ENCODE assay signal across 1 cellular context in the genomic region with DNA sequence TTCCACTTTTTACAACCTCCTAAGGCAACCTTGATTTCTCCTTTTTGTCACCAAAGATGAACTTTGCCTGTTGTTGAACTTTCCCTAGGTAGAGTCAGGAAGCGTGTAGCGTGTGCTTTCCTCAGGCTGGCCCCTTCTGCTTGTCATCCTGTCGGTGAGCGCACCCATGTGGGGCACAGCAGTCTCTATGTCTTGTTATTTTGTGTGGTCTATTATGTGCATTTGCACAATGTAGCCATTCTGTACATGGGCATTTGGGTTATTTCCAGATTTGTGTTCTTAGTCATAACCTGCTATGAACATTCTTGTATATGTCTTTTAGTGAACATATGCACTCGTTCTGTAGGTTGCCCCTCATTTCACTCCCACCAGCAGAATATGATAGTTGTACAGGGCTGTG.
A peak's percentile ranks its signal among the peaks of the same experiment; 100 is the strongest.
TF ChIP-seq lines count a peak whose summit lies in the region.

No MANE protein-coding gene starts in this region.

TF ChIP-seq in GM12878, 131 proteins besides CTCF, POLR2A, EP300 and RAD21:
- TF ChIP-seq FOXM1 (IDR thresholded peaks at IDR 0.05; ENCODE audit: low read depth, low read length) (0 out of 2 replicates have a peak, but pooled peaks have one; percentile 20), ZZZ3 (IDR thresholded peaks at IDR 0.05; ENCODE audit: control insufficient read depth, insufficient read length, low read depth) (no peak), HDAC6 (IDR thresholded peaks at IDR 0.05; ENCODE audit: unreplicated experiment) (no peak), NBN (IDR thresholded peaks at IDR 0.05) (no peak), FOS (IDR thresholded peaks at IDR 0.05; ENCODE audit: borderline replicate concordance, extremely low read depth, insufficient read length) (no peak), IKZF1 (conservative IDR thresholded peaks at IDR 0.05) (no peak), GABPA (IDR thresholded peaks at IDR 0.05; ENCODE audit: low read depth) (no peak), RUNX3 (IDR thresholded peaks at IDR 0.05; ENCODE audit: low read length) (peak; percentile 46; the same call in 1 of the 2 replicates), JUNB (IDR thresholded peaks at IDR 0.05) (0 out of 2 replicates have a peak, but pooled peaks have one; percentile 31), HCFC1 (IDR thresholded peaks at IDR 0.05; ENCODE audit: low read length) (no peak), FOXK2 (IDR thresholded peaks at IDR 0.05) (no peak), PML (IDR thresholded peaks at IDR 0.05; ENCODE audit: low read length) (no peak), NR2C2 (IDR thresholded peaks at IDR 0.05; ENCODE audit: borderline replicate concordance, control insufficient read depth, insufficient read length, low read depth) (no peak), TARDBP (IDR thresholded peaks at IDR 0.05; ENCODE audit: borderline replicate concordance) (no peak), SMC3 (IDR thresholded peaks at IDR 0.05; ENCODE audit: borderline replicate concordance, low read length) (0 out of 2 replicates have a peak, but pooled peaks have one; percentile 7), BCL11A (IDR thresholded peaks at IDR 0.05; ENCODE audit: low read depth, low read length) (no peak), PAX5 (IDR thresholded peaks at IDR 0.05; ENCODE audit: borderline replicate concordance, low read depth, low read length) (no peak)
- TF ChIP-seq, protein P1, sequence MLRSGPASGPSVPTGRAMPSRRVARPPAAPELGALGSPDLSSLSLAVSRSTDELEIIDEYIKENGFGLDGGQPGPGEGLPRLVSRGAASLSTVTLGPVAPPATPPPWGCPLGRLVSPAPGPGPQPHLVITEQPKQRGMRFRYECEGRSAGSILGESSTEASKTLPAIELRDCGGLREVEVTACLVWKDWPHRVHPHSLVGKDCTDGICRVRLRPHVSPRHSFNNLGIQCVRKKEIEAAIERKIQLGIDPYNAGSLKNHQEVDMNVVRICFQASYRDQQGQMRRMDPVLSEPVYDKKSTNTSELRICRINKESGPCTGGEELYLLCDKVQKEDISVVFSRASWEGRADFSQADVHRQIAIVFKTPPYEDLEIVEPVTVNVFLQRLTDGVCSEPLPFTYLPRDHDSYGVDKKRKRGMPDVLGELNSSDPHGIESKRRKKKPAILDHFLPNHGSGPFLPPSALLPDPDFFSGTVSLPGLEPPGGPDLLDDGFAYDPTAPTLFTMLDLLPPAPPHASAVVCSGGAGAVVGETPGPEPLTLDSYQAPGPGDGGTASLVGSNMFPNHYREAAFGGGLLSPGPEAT (IDR thresholded peaks at IDR 0.05; ENCODE audit: low read depth) = no peak
- TF ChIP-seq, protein P2, sequence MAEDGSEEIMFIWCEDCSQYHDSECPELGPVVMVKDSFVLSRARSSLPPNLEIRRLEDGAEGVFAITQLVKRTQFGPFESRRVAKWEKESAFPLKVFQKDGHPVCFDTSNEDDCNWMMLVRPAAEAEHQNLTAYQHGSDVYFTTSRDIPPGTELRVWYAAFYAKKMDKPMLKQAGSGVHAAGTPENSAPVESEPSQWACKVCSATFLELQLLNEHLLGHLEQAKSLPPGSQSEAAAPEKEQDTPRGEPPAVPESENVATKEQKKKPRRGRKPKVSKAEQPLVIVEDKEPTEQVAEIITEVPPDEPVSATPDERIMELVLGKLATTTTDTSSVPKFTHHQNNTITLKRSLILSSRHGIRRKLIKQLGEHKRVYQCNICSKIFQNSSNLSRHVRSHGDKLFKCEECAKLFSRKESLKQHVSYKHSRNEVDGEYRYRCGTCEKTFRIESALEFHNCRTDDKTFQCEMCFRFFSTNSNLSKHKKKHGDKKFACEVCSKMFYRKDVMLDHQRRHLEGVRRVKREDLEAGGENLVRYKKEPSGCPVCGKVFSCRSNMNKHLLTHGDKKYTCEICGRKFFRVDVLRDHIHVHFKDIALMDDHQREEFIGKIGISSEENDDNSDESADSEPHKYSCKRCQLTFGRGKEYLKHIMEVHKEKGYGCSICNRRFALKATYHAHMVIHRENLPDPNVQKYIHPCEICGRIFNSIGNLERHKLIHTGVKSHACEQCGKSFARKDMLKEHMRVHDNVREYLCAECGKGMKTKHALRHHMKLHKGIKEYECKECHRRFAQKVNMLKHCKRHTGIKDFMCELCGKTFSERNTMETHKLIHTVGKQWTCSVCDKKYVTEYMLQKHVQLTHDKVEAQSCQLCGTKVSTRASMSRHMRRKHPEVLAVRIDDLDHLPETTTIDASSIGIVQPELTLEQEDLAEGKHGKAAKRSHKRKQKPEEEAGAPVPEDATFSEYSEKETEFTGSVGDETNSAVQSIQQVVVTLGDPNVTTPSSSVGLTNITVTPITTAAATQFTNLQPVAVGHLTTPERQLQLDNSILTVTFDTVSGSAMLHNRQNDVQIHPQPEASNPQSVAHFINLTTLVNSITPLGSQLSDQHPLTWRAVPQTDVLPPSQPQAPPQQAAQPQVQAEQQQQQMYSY (CRISPR knock-in tag; IDR thresholded peaks at IDR 0.05) = no peak
- TF ChIP-seq, protein P3, sequence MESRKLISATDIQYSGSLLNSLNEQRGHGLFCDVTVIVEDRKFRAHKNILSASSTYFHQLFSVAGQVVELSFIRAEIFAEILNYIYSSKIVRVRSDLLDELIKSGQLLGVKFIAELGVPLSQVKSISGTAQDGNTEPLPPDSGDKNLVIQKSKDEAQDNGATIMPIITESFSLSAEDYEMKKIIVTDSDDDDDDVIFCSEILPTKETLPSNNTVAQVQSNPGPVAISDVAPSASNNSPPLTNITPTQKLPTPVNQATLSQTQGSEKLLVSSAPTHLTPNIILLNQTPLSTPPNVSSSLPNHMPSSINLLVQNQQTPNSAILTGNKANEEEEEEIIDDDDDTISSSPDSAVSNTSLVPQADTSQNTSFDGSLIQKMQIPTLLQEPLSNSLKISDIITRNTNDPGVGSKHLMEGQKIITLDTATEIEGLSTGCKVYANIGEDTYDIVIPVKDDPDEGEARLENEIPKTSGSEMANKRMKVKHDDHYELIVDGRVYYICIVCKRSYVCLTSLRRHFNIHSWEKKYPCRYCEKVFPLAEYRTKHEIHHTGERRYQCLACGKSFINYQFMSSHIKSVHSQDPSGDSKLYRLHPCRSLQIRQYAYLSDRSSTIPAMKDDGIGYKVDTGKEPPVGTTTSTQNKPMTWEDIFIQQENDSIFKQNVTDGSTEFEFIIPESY (IDR thresholded peaks at IDR 0.05) = no peak
- TF ChIP-seq, protein P4, sequence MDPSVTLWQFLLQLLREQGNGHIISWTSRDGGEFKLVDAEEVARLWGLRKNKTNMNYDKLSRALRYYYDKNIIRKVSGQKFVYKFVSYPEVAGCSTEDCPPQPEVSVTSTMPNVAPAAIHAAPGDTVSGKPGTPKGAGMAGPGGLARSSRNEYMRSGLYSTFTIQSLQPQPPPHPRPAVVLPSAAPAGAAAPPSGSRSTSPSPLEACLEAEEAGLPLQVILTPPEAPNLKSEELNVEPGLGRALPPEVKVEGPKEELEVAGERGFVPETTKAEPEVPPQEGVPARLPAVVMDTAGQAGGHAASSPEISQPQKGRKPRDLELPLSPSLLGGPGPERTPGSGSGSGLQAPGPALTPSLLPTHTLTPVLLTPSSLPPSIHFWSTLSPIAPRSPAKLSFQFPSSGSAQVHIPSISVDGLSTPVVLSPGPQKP (IDR thresholded peaks at IDR 0.05; ENCODE audit: low read depth, low read length) = no peak
- TF ChIP-seq, protein P5, sequence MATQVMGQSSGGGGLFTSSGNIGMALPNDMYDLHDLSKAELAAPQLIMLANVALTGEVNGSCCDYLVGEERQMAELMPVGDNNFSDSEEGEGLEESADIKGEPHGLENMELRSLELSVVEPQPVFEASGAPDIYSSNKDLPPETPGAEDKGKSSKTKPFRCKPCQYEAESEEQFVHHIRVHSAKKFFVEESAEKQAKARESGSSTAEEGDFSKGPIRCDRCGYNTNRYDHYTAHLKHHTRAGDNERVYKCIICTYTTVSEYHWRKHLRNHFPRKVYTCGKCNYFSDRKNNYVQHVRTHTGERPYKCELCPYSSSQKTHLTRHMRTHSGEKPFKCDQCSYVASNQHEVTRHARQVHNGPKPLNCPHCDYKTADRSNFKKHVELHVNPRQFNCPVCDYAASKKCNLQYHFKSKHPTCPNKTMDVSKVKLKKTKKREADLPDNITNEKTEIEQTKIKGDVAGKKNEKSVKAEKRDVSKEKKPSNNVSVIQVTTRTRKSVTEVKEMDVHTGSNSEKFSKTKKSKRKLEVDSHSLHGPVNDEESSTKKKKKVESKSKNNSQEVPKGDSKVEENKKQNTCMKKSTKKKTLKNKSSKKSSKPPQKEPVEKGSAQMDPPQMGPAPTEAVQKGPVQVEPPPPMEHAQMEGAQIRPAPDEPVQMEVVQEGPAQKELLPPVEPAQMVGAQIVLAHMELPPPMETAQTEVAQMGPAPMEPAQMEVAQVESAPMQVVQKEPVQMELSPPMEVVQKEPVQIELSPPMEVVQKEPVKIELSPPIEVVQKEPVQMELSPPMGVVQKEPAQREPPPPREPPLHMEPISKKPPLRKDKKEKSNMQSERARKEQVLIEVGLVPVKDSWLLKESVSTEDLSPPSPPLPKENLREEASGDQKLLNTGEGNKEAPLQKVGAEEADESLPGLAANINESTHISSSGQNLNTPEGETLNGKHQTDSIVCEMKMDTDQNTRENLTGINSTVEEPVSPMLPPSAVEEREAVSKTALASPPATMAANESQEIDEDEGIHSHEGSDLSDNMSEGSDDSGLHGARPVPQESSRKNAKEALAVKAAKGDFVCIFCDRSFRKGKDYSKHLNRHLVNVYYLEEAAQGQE (IDR thresholded peaks at IDR 0.05; ENCODE audit: low read depth, low read length) = no peak
- TF ChIP-seq, protein P6, sequence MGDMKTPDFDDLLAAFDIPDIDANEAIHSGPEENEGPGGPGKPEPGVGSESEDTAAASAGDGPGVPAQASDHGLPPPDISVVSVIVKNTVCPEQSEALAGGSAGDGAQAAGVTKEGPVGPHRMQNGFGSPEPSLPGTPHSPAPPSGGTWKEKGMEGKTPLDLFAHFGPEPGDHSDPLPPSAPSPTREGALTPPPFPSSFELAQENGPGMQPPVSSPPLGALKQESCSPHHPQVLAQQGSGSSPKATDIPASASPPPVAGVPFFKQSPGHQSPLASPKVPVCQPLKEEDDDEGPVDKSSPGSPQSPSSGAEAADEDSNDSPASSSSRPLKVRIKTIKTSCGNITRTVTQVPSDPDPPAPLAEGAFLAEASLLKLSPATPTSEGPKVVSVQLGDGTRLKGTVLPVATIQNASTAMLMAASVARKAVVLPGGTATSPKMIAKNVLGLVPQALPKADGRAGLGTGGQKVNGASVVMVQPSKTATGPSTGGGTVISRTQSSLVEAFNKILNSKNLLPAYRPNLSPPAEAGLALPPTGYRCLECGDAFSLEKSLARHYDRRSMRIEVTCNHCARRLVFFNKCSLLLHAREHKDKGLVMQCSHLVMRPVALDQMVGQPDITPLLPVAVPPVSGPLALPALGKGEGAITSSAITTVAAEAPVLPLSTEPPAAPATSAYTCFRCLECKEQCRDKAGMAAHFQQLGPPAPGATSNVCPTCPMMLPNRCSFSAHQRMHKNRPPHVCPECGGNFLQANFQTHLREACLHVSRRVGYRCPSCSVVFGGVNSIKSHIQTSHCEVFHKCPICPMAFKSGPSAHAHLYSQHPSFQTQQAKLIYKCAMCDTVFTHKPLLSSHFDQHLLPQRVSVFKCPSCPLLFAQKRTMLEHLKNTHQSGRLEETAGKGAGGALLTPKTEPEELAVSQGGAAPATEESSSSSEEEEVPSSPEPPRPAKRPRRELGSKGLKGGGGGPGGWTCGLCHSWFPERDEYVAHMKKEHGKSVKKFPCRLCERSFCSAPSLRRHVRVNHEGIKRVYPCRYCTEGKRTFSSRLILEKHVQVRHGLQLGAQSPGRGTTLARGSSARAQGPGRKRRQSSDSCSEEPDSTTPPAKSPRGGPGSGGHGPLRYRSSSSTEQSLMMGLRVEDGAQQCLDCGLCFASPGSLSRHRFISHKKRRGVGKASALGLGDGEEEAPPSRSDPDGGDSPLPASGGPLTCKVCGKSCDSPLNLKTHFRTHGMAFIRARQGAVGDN (IDR thresholded peaks at IDR 0.05) = 0 out of 2 replicates have a peak, but pooled peaks have one; percentile 50
